9 cellular contexts compared by ENCODE assay signal in genomic region chr2:126776255-126776654, GRCh38.
DNase-seq lines count a peak whose midpoint lies in the region; ATAC-seq, FAIRE-seq and TF ChIP-seq lines count a peak whose summit lies in the region.
"Had no signal": no experiment of that assay in that cellular context is flagged by ENCODE, and none has a peak within 500 bp of the region (broad histone marks: within the 10 kb centered on the region; RNA-seq: fewer than 3 reads in every experiment).

No MANE protein-coding gene starts in this region.

- H2AFZ ChIP-seq in HepG2 (ENCODE audit: low read length) = no peak overlapping the region

- in situ Hi-C loops in HepG2 (cut with HindIII; ENCODE audit: extremely low pct_ligation_motif_present, low pct_unique_long_range_greater_than_20kb) = loop anchor here (5.0 to 25.0 kb wide), 3 partner anchors 249 to 1964 kb away; no protein-coding TSS in a partner anchor

- TF ChIP-seq CTCF in HepG2 (CRISPR knock-in tag; IDR thresholded peaks at IDR 0.05) (no peak), tibial nerve (IDR thresholded peaks at IDR 0.05) (no peak)

- DNase-seq in activated T-cell treated with anti-CD3 and anti-CD28 coated beads, Interleukin-2, amount 50 U/mL, for 4 hours = no peak
- DNase-seq in activated T-cell treated with anti-CD3 and anti-CD28 coated beads for 4 hours (no peak), HepG2 (ENCODE audit: low spot score) (no peak), tibial nerve (ENCODE audit: low spot score in 2 of 2) (peak in 1 of 2 donors; percentile 6), NOMO-1 (lab: John Stamatoyannopoulos, UW; ENCODE audit: unreplicated experiment in 2 of 2) (no peak)
- no peak for DNase-seq in activated T-helper 1 cell treated with anti-CD3 and anti-CD28 coated beads, Interleukin-12 subunit alpha, Interleukin-12 subunit beta, Interleukin-2, Interleukin-4 antibody, amounts not matched to agents 30 ng/mL and 10 ng/mL and 1 ng/mL, durations not matched to agents 14 hours and 24 hours and 36 hours (ENCODE audit: low spot score)
- DNase-seq: small intestine had no signal

- BruUV-seq in HepG2 (replicated peaks; lab: Mats Ljungman, UMichigan) = no TSS peak

- H3K79me2 ChIP-seq in HepG2 (ENCODE audit: insufficient read depth, low read length) = no peaks in the 10 kb centered on the region

- H3K9ac ChIP-seq in HepG2 (ENCODE audit: insufficient read depth, low read depth, low read length) = no peak overlapping the region

- H3K27ac Mint-ChIP-seq in activated T-helper 1 cell treated with anti-CD3 and anti-CD28 coated beads, Interleukin-12 subunit alpha, Interleukin-12 subunit beta, Interleukin-2, Interleukin-4 antibody, amounts not matched to agents 30 ng/mL and 10 ng/mL and 1 ng/mL, durations not matched to agents 14 hours and 24 hours and 36 hours = no peak overlapping the region

- TF ChIP-seq RAD21 in HepG2 (CRISPR knock-in tag; IDR thresholded peaks at IDR 0.05) = no peak

- no peaks in the 10 kb centered on the region for H3K36me3 Mint-ChIP-seq in activated T-cell treated with anti-CD3 and anti-CD28 coated beads, Interleukin-2, amount 50 U/mL, for 4 hours (ENCODE audit: insufficient read depth)
- no peaks in the 10 kb centered on the region for H3K36me3 Mint-ChIP-seq in activated T-helper 1 cell treated with anti-CD3 and anti-CD28 coated beads, Interleukin-12 subunit alpha, Interleukin-12 subunit beta, Interleukin-2, Interleukin-4 antibody, amounts not matched to agents 30 ng/mL and 10 ng/mL and 1 ng/mL, durations not matched to agents 14 hours and 24 hours and 36 hours (ENCODE audit: low read depth)

- no peak overlapping the region; a peak in 1 of 6 replicates for H3K4me3 ChIP-seq in HepG2 (replicated peaks in 1 of 3; ENCODE audit: insufficient read depth in 1 of 3, low read depth in 2 of 3, low read length in 3 of 3)
- peak overlapping the region; percentile 40 to 61 (median 56) for H3K4me3 ChIP-seq in tibial nerve

- peak in 1 of 2 donors; percentile 2 for ATAC-seq in activated T-cell treated with anti-CD3 and anti-CD28 coated beads, Interleukin-2, amount 50 U/mL, for 4 hours
- peak; percentile 18 for ATAC-seq in HepG2
- ATAC-seq in GM19467 (IDR thresholded peaks at IDR 0.05; ENCODE audit: unreplicated experiment) = no peak
- ATAC-seq in HG03565 (IDR thresholded peaks at IDR 0.05; ENCODE audit: unreplicated experiment) = no peak

- H3K4me1 Mint-ChIP-seq in activated T-cell treated with anti-CD3 and anti-CD28 coated beads, Interleukin-2, amount 50 U/mL, for 4 hours (ENCODE audit: low read depth) = peaks cover 13% of the 10 kb centered on the region
- H3K4me1 Mint-ChIP-seq in activated T-helper 1 cell treated with anti-CD3 and anti-CD28 coated beads, Interleukin-12 subunit alpha, Interleukin-12 subunit beta, Interleukin-2, Interleukin-4 antibody, amounts not matched to agents 30 ng/mL and 10 ng/mL and 1 ng/mL, durations not matched to agents 14 hours and 24 hours and 36 hours (ENCODE audit: low read depth) = peaks cover 6% of the 10 kb centered on the region

- FAIRE-seq in HepG2 (lab: Jason Lieb, UNC) = no peak
- FAIRE-seq: small intestine had no signal

- POLR2A ChIA-PET in HepG2 (lab: Yijun Ruan, JAX) = interaction anchor here (0.5 kb wide), 1 partner anchor 761 kb away, joined by 3 read pairs; no protein-coding TSS in a partner anchor

- intact Hi-C loops in activated T-helper 1 cell treated with anti-CD3 and anti-CD28 coated beads, Interleukin-12 subunit alpha, Interleukin-12 subunit beta, Interleukin-2, Interleukin-4 antibody, amounts not matched to agents 30 ng/mL and 10 ng/mL and 1 ng/mL, durations not matched to agents 14 hours and 24 hours and 36 hours (cut with micrococcal nuclease) = loop anchor here (2.0 to 5.0 kb wide), 7 partner anchors 117 to 1974 kb away; no protein-coding TSS in a partner anchor
- intact Hi-C loops in HepG2 (cut with micrococcal nuclease; ENCODE audit: unreplicated experiment) = no loop called here

- H3K4me2 ChIP-seq in HepG2 (ENCODE audit: low read depth, low read length) = 0 out of 2 replicates have a peak overlapping the region, but pooled peaks have one; percentile 15

- H3K27me3 Mint-ChIP-seq in activated T-cell treated with anti-CD3 and anti-CD28 coated beads, Interleukin-2, amount 50 U/mL, for 4 hours (ENCODE audit: low read depth) = peaks cover 5% of the 10 kb centered on the region
- peaks cover 10% of the 10 kb centered on the region for H3K27me3 Mint-ChIP-seq in activated T-helper 1 cell treated with anti-CD3 and anti-CD28 coated beads, Interleukin-12 subunit alpha, Interleukin-12 subunit beta, Interleukin-2, Interleukin-4 antibody, amounts not matched to agents 30 ng/mL and 10 ng/mL and 1 ng/mL, durations not matched to agents 14 hours and 24 hours and 36 hours (ENCODE audit: insufficient read depth)

- CTCF ChIA-PET in HepG2 (lab: Yijun Ruan, JAX; ENCODE audit: low intra/inter-chr PET ratio, low total read pairs) = interaction anchor here (1.1 to 3.4 kb wide), 2 partner anchors 245 to 248 kb away, joined by 3 to 21 read pairs; no protein-coding TSS in a partner anchor

- no peaks in the 10 kb centered on the region for H3K9me3 Mint-ChIP-seq in activated T-cell treated with anti-CD3 and anti-CD28 coated beads, Interleukin-2, amount 50 U/mL, for 4 hours
- H3K9me3 Mint-ChIP-seq in activated T-helper 1 cell treated with anti-CD3 and anti-CD28 coated beads, Interleukin-12 subunit alpha, Interleukin-12 subunit beta, Interleukin-2, Interleukin-4 antibody, amounts not matched to agents 30 ng/mL and 10 ng/mL and 1 ng/mL, durations not matched to agents 14 hours and 24 hours and 36 hours = no peaks in the 10 kb centered on the region

- H3K4me1 ChIP-seq in HepG2 (ENCODE audit: insufficient read depth, low read length) (peaks cover 8% of the 10 kb centered on the region), tibial nerve (peaks cover 0 to 14% (median 0%) of the 10 kb centered on the region in 4 donors)

- 82% methylated on average over 2 of the region's 9 CpGs for WGBS in HepG2 (ENCODE audit: low lambda C conversion rate)
- WGBS in tibial nerve, 2 donors = 43 to 71% methylated on average over 2 to 6 of the region's 9 CpGs

- H3K9me3 ChIP-seq in HepG2 (ENCODE audit: low read length) (no peaks in the 10 kb centered on the region), tibial nerve (no peaks in the 10 kb centered on the region)

- TF ChIP-seq EP300 in HepG2 (IDR thresholded peaks at IDR 0.05; ENCODE audit: low read depth in 2 of 2, low read length in 2 of 2) (no peak), HepG2 (CRISPR knock-in tag; IDR thresholded peaks at IDR 0.05; ENCODE audit: borderline replicate concordance) (no peak), tibial nerve (IDR thresholded peaks at IDR 0.05) (no peak)

- peak overlapping the region; percentile 94 for H3K4me3 Mint-ChIP-seq in activated T-cell treated with anti-CD3 and anti-CD28 coated beads, Interleukin-2, amount 50 U/mL, for 4 hours
- H3K4me3 Mint-ChIP-seq in activated T-helper 1 cell treated with anti-CD3 and anti-CD28 coated beads, Interleukin-12 subunit alpha, Interleukin-12 subunit beta, Interleukin-2, Interleukin-4 antibody, amounts not matched to agents 30 ng/mL and 10 ng/mL and 1 ng/mL, durations not matched to agents 14 hours and 24 hours and 36 hours = peak overlapping the region; percentile 76

- H3K27ac ChIP-seq in HepG2 (ENCODE audit: extremely low read length, insufficient read depth, low read length) = no peak overlapping the region
- H3K27ac ChIP-seq in tibial nerve = peak overlapping the region in 2 of 4 donors; percentile 10 to 75

- H3K27me3 ChIP-seq in HepG2 (ENCODE audit: control insufficient read depth in 1 of 2, insufficient read depth in 2 of 2, low read length in 2 of 2) (peaks cover 8 to 67% of the 10 kb centered on the region in 2 experiments; a peak in 4 of 5 replicates), tibial nerve (no peaks in the 10 kb centered on the region)

- TF ChIP-seq POLR2A in HepG2 (IDR thresholded peaks at IDR 0.05; ENCODE audit: insufficient read depth in 1 of 2, low read depth in 2 of 2, low read length in 2 of 2) (no peak), tibial nerve (IDR thresholded peaks at IDR 0.05) (no peak)

- H4K20me1 ChIP-seq in HepG2 (ENCODE audit: insufficient read depth, low read length) = no peaks in the 10 kb centered on the region

- H3K36me3 ChIP-seq in HepG2 (replicated peaks in 1 of 2; ENCODE audit: control insufficient read depth in 1 of 2, insufficient read depth in 2 of 2, low read length in 2 of 2) = no peaks in the 10 kb centered on the region
- H3K36me3 ChIP-seq in tibial nerve = no peaks in the 10 kb centered on the region

TF ChIP-seq in HepG2, 621 proteins besides CTCF, POLR2A, EP300 and RAD21 (continues in another document):
- no peak for TF ChIP-seq ZNF644 (CRISPR knock-in tag; IDR thresholded peaks at IDR 0.05; ENCODE audit: low read depth)
- TF ChIP-seq ARNT2 (CRISPR knock-in tag; IDR thresholded peaks at IDR 0.05; ENCODE audit: low read depth) = no peak
- TF ChIP-seq PREB (CRISPR knock-in tag; IDR thresholded peaks at IDR 0.05) = no peak
- TF ChIP-seq RARA (CRISPR knock-in tag; IDR thresholded peaks at IDR 0.05) = no peak
- TF ChIP-seq ATF6 (CRISPR knock-in tag; conservative IDR thresholded peaks at IDR 0.05) = no peak

Comparison
In these comparisons a context has a peak if more than half of its experiments do, and no peak if none do; other contexts are left out.
1. H3K4me3 ChIP-seq: peak in tibial nerve (4 of 4); none in HepG2 (0 of 3).